ENCODE assay signal across 10 cellular contexts in genomic region chr11:86519064-86519911, GRCh38.
A peak's percentile ranks its signal among the peaks of the same experiment; 100 is the strongest.
DNase-seq lines count a peak whose midpoint lies in the region; ATAC-seq and TF ChIP-seq lines count a peak whose summit lies in the region.
"Had no signal": no experiment of that assay in that cellular context is flagged by ENCODE, and none has a peak within 500 bp of the region (broad histone marks: within the 10 kb centered on the region; RNA-seq: fewer than 3 reads in every experiment).

No MANE protein-coding gene starts in this region.

- DNase-seq in DMS 273 (lab: John Stamatoyannopoulos, UW; ENCODE audit: unreplicated experiment) (peak; percentile 45), DMS 273 treated with DMSO at 0.1 percent for 48 hours (lab: John Stamatoyannopoulos, UW) (no peak), brain microvascular endothelial cell (peak; percentile 74), kidney tubule cell (ENCODE audit: low spot score) (peak; percentile 22), thyroid gland (peak; percentile 63 to 67), iPS-NIHi7 (ENCODE audit: extremely low spot score) (no peak)
- DNase-seq: NCI-H2107 had no signal

- no peaks in the 10 kb centered on the region for H3K9me3 ChIP-seq in thyroid gland

- no peak overlapping the region for H3K4me3 ChIP-seq in brain microvascular endothelial cell (ENCODE audit: low read depth, low read length)
- H3K4me3 ChIP-seq in thyroid gland (replicated peaks in 1 of 3), result no peak overlapping the region

- TF ChIP-seq CTCF in brain microvascular endothelial cell (IDR thresholded peaks at IDR 0.05; ENCODE audit: low read depth, low read length, missing control alignments), result no peak
- no peak for TF ChIP-seq CTCF in thyroid gland (IDR thresholded peaks at IDR 0.05)

- TF ChIP-seq POLR2A in thyroid gland (IDR thresholded peaks at IDR 0.05), result no peak

- no peaks in the 10 kb centered on the region for H3K27me3 ChIP-seq in brain microvascular endothelial cell (replicated peaks)
- no peaks in the 10 kb centered on the region for H3K27me3 ChIP-seq in thyroid gland

- ATAC-seq in GM18909 (IDR thresholded peaks at IDR 0.05; ENCODE audit: poor library complexity, unreplicated experiment) (no peak), GM21529 (IDR thresholded peaks at IDR 0.05; ENCODE audit: unreplicated experiment) (no peak)

- in situ Hi-C loops in brain microvascular endothelial cell (cut with HindIII; ENCODE audit: low pct_ligation_motif_present, low sequenced_read_pairs), result no loop called here

- H3K27ac ChIP-seq in brain microvascular endothelial cell, result peak overlapping the region; percentile 80
- peak overlapping the region; percentile 71 to 95 (median 87) for H3K27ac ChIP-seq in thyroid gland
- H3K27ac ChIP-seq: 22Rv1 had no signal

- H3K4me1 ChIP-seq in thyroid gland, result peaks cover 57 to 64% of the 10 kb centered on the region in 2 donors

- WGBS in thyroid gland, 2 donors, result 15 to 20% methylated on average over 5 of the region's 5 CpGs

- intact Hi-C loops in thyroid gland (cut with DNase I), result no loop called here

- H3K36me3 ChIP-seq in brain microvascular endothelial cell (replicated peaks), result no peaks in the 10 kb centered on the region
- no peaks in the 10 kb centered on the region for H3K36me3 ChIP-seq in thyroid gland

Comparison
In these comparisons a context has a peak if more than half of its experiments do, and no peak if none do; other contexts are left out.
1. DNase-seq: peak in DMS 273 (single experiment), brain microvascular endothelial cell (single experiment), kidney tubule cell (single experiment) and thyroid gland (2 of 2); none in DMS 273 treated with DMSO at 0.1 percent for 48 hours (single experiment) and iPS-NIHi7 (single experiment).